1 cellular context compared by ENCODE assay signal in the genomic region with DNA sequence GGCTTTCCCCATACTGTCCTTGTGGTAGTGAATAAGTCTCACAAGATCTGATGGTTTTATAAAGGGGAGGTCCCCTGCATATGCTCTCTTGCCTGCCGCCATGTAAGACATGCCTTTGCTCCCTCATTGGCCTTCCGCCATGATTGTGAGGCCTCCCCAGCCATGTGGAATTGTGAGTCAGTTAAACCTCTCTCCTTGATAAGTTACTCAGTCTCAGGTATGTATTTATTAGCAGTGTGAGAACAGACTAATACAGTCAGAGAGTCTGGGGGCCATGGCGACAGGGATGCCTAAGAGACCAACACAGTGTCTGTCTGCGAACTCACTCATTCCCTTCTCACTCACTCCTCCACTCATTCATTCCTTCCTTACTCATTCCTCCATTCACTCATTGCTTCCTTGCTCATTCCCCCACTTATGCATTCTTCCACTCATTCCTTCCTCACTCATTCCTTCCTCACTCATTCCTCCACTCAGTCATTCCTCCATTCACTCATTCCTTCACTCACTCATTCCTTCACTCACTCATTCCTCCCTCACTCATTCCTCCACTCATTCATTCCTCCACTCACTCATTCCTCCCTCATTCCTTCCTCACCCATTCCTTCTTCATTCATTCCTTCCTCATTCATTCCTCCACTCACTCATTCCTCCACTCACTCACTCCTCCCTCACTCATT.
TF ChIP-seq lines count a peak whose summit lies in the region.

No MANE protein-coding gene starts in this region.

TF ChIP-seq in SK-N-SH, 30 proteins besides CTCF, POLR2A, EP300 and RAD21 (continued from another document):
- no peak for TF ChIP-seq NFIC (IDR thresholded peaks at IDR 0.05; ENCODE audit: borderline replicate concordance)
- no peak for TF ChIP-seq JUND (IDR thresholded peaks at IDR 0.05)
- TF ChIP-seq, protein P1, sequence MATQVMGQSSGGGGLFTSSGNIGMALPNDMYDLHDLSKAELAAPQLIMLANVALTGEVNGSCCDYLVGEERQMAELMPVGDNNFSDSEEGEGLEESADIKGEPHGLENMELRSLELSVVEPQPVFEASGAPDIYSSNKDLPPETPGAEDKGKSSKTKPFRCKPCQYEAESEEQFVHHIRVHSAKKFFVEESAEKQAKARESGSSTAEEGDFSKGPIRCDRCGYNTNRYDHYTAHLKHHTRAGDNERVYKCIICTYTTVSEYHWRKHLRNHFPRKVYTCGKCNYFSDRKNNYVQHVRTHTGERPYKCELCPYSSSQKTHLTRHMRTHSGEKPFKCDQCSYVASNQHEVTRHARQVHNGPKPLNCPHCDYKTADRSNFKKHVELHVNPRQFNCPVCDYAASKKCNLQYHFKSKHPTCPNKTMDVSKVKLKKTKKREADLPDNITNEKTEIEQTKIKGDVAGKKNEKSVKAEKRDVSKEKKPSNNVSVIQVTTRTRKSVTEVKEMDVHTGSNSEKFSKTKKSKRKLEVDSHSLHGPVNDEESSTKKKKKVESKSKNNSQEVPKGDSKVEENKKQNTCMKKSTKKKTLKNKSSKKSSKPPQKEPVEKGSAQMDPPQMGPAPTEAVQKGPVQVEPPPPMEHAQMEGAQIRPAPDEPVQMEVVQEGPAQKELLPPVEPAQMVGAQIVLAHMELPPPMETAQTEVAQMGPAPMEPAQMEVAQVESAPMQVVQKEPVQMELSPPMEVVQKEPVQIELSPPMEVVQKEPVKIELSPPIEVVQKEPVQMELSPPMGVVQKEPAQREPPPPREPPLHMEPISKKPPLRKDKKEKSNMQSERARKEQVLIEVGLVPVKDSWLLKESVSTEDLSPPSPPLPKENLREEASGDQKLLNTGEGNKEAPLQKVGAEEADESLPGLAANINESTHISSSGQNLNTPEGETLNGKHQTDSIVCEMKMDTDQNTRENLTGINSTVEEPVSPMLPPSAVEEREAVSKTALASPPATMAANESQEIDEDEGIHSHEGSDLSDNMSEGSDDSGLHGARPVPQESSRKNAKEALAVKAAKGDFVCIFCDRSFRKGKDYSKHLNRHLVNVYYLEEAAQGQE (IDR thresholded peaks at IDR 0.05; ENCODE audit: low read depth, low read length) = no peak
TF ChIP-seq in SK-N-SH: peak in this region for 0.
